17 cellular contexts compared by ENCODE assay signal in genomic region chr6:151137441-151137984, GRCh38.
A peak's percentile ranks its signal among the peaks of the same experiment; 100 is the strongest.
DNase-seq lines count a peak whose midpoint lies in the region; ATAC-seq, FAIRE-seq and TF ChIP-seq lines count a peak whose summit lies in the region.
"Had no signal": no experiment of that assay in that cellular context is flagged by ENCODE, and none has a peak within 500 bp of the region (broad histone marks: within the 10 kb centered on the region; RNA-seq: fewer than 3 reads in every experiment).

No MANE protein-coding gene starts in this region.

- DNase-seq in COLO829 (ENCODE audit: low spot score) (peak; percentile 28), NCI-H1436 (lab: John Stamatoyannopoulos, UW) (peak; percentile 41), NCI-H69 (lab: John Stamatoyannopoulos, UW) (peak; percentile 87), endothelial cell of umbilical vein (ENCODE audit: low read depth, low spot score) (no peak), HAP-1 (ENCODE audit: low spot score in 2 of 2) (no peak)
- no peak for DNase-seq in activated naive CD8-positive, alpha-beta T cell treated with anti-CD3 and anti-CD28 coated beads, Interleukin-2, amount 50 U/mL, for 24 hours
- DNase-seq: Caco-2, EL, HCEC 1CT, KG1, NCI-H2171 treated with DMSO at 0.1 percent for 48 hours, NCI-H524, OCI-M1 had no signal

- no peak overlapping the region for H3K9ac ChIP-seq in endothelial cell of umbilical vein (replicated peaks; ENCODE audit: extremely low read depth, insufficient read depth, low read length)

- H4K20me1 ChIP-seq in endothelial cell of umbilical vein (replicated peaks; ENCODE audit: control insufficient read depth, extremely low read depth, insufficient read depth, low read length) = no peaks in the 10 kb centered on the region

- H3K4me2 ChIP-seq in endothelial cell of umbilical vein (ENCODE audit: insufficient read depth, low read length) = no peak overlapping the region

- no peak overlapping the region for H3K4me3 Mint-ChIP-seq in activated naive CD8-positive, alpha-beta T cell treated with anti-CD3 and anti-CD28 coated beads, Interleukin-2, amount 50 U/mL, for 24 hours

- TF ChIP-seq CTCF in endothelial cell of umbilical vein (IDR thresholded peaks at IDR 0.05; ENCODE audit: extremely low read depth in 1 of 2, insufficient read depth in 1 of 2, low read depth in 1 of 2, low read length in 2 of 2) = no peak

- intact Hi-C loops in endothelial cell of umbilical vein (cut with micrococcal nuclease) = no loop called here

- no peaks in the 10 kb centered on the region for H3K4me1 Mint-ChIP-seq in activated naive CD8-positive, alpha-beta T cell treated with anti-CD3 and anti-CD28 coated beads, Interleukin-2, amount 50 U/mL, for 24 hours

- FAIRE-seq in endothelial cell of umbilical vein (lab: Jason Lieb, UNC) = peak; percentile 8
- FAIRE-seq: GM19239 had no signal

- H3K4me3 ChIP-seq in endothelial cell of umbilical vein (replicated peaks in 1 of 3; ENCODE audit: insufficient read depth in 1 of 3, low read depth in 1 of 3, low read length in 3 of 3) (no peak overlapping the region), HAP-1 (no peak overlapping the region)

- no peak for ATAC-seq in GM21786 (IDR thresholded peaks at IDR 0.05; ENCODE audit: unreplicated experiment)
- no peak for ATAC-seq in GM21526 (IDR thresholded peaks at IDR 0.05; ENCODE audit: low FRiP score, unreplicated experiment)
- ATAC-seq in activated naive CD8-positive, alpha-beta T cell treated with anti-CD3 and anti-CD28 coated beads, Interleukin-2, amount 50 U/mL, for 24 hours = no peak

- POLR2A ChIA-PET in endothelial cell of umbilical vein (lab: Charles Lee) = no interaction called here

- H2AFZ ChIP-seq in endothelial cell of umbilical vein (ENCODE audit: low read depth, low read length) = no peak overlapping the region

- no peaks in the 10 kb centered on the region for H3K9me3 ChIP-seq in endothelial cell of umbilical vein (replicated peaks; ENCODE audit: control insufficient read depth, insufficient read depth, low read length)
- H3K9me3 ChIP-seq in HAP-1 = no peaks in the 10 kb centered on the region
- H3K9me3 ChIP-seq: Caco-2 had no signal

- H3K36me3 Mint-ChIP-seq in activated naive CD8-positive, alpha-beta T cell treated with anti-CD3 and anti-CD28 coated beads, Interleukin-2, amount 50 U/mL, for 24 hours (ENCODE audit: low read depth) = no peaks in the 10 kb centered on the region

- dilution Hi-C loops in endothelial cell of umbilical vein (cut with MboI; ENCODE audit: extremely low pct_ligation_motif_present, low sequenced_read_pairs) = no loop called here

- CTCF ChIA-PET in endothelial cell of umbilical vein (lab: Charles Lee) = no interaction called here

- H3K79me2 ChIP-seq in endothelial cell of umbilical vein (ENCODE audit: control insufficient read depth, insufficient read depth, low read length) = no peaks in the 10 kb centered on the region

- H3K9me1 ChIP-seq in endothelial cell of umbilical vein (replicated peaks; ENCODE audit: control insufficient read depth, extremely low read depth, insufficient read depth, low read length) = no peaks in the 10 kb centered on the region

- in situ Hi-C loops in HAP-1 (cut with MboI; ENCODE audit: low sequenced_read_pairs) = no loop called here

- H3K9me3 Mint-ChIP-seq in activated naive CD8-positive, alpha-beta T cell treated with anti-CD3 and anti-CD28 coated beads, Interleukin-2, amount 50 U/mL, for 24 hours = no peaks in the 10 kb centered on the region

- no peak overlapping the region for H3K27ac ChIP-seq in endothelial cell of umbilical vein (ENCODE audit: insufficient read depth, low read depth, low read length)
- H3K27ac ChIP-seq: RWPE1 had no signal

- BruUV-seq in endothelial cell of umbilical vein (replicated peaks; lab: Mats Ljungman, UMichigan) = no TSS peak

- H3K4me1 ChIP-seq in endothelial cell of umbilical vein (ENCODE audit: control insufficient read depth, extremely low read depth, insufficient read depth, low read length) (peaks cover 12% of the 10 kb centered on the region), HAP-1 (peaks cover 8% of the 10 kb centered on the region)
- H3K4me1 ChIP-seq: Caco-2 had no signal

- no peak for TF ChIP-seq POLR2A in endothelial cell of umbilical vein (IDR thresholded peaks at IDR 0.05; ENCODE audit: low read depth, low read length)

- H3K36me3 ChIP-seq in endothelial cell of umbilical vein (ENCODE audit: control insufficient read depth in 2 of 2, extremely low read depth in 1 of 2, insufficient read depth in 2 of 2, low read length in 2 of 2) (no peaks in the 10 kb centered on the region), HAP-1 (replicated peaks) (no peaks in the 10 kb centered on the region)

- H3K27ac Mint-ChIP-seq in activated naive CD8-positive, alpha-beta T cell treated with anti-CD3 and anti-CD28 coated beads, Interleukin-2, amount 50 U/mL, for 24 hours = no peak overlapping the region

- H3K27me3 ChIP-seq in endothelial cell of umbilical vein (ENCODE audit: control insufficient read depth in 2 of 2, insufficient read depth in 2 of 2, low read length in 2 of 2) = no peaks in the 10 kb centered on the region
- no peaks in the 10 kb centered on the region for H3K27me3 ChIP-seq in HAP-1 (ENCODE audit: low read depth)

- peaks cover 3% of the 10 kb centered on the region for H3K27me3 Mint-ChIP-seq in activated naive CD8-positive, alpha-beta T cell treated with anti-CD3 and anti-CD28 coated beads, Interleukin-2, amount 50 U/mL, for 24 hours

TF ChIP-seq in endothelial cell of umbilical vein, 7 proteins besides CTCF, POLR2A, EP300 and RAD21:
- TF ChIP-seq GATA2 (IDR thresholded peaks at IDR 0.05; ENCODE audit: insufficient read depth, insufficient read length, low read depth, low read length) (no peak), POLR2AphosphoS5 (IDR thresholded peaks at IDR 0.05; ENCODE audit: insufficient read depth, low read depth, low read length) (no peak), JUN (IDR thresholded peaks at IDR 0.05; ENCODE audit: borderline replicate concordance, insufficient read depth, insufficient read length, low read depth) (no peak), MAX (IDR thresholded peaks at IDR 0.05; ENCODE audit: insufficient read depth, insufficient read length) (no peak), MYC (IDR thresholded peaks at IDR 0.05; ENCODE audit: low read depth, low read length) (no peak), FOS (IDR thresholded peaks at IDR 0.05; ENCODE audit: borderline replicate concordance, insufficient read depth, low read length) (no peak), EZH2 (IDR thresholded peaks at IDR 0.05; ENCODE audit: borderline replicate concordance, low read depth, low read length, severe bottlenecking) (no peak)

Comparison
In these comparisons a context has a peak if more than half of its experiments do, and no peak if none do; other contexts are left out.
1. DNase-seq: peak in COLO829 (single experiment), NCI-H1436 (single experiment) and NCI-H69 (single experiment); none in endothelial cell of umbilical vein (single experiment), HAP-1 (0 of 2) and activated naive CD8-positive, alpha-beta T cell treated with anti-CD3 and anti-CD28 coated beads, Interleukin-2, amount 50 U/mL, for 24 hours (single experiment).